In the genomic region with DNA sequence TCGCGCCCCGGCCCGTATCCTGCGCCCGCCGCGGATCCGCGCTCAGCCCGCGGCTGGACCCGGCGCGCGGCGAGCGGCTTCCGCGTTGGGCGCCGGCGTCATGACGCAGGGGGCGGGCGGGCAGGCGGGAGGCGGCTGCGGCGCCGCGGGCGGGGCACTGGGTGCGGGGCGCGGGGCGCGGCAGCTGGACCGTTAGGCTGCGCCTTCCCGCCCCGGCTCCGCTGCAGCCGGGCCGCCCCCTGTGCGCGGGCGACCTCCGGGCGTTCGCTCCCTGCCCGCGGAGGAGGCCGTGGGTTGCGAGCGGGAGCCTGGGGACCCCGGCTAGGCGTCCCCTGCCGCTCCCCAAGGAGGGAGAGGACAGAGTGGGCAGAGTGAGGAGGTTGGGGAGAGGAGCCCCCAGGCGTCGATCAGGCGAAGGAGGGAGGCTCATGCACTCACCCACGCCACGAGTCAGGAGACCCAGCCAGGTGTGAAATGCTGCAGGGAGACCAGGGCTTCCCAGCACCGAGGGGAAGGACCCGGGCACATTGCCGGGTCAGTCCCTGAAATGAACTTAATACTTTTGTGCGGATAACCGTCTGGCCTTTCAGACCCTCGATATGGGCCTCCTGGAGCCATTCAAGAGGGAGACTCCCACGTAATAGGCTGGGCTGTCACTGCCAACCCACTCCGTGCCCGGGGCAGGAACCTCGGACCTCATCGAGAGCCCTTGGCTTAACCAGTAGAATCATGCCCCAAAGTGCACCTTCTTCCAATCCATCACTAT, we compare ENCODE assay signal across 8 cellular contexts. TPM values are rescaled to one million over a fixed set of nuclear protein-coding genes. Genes with fewer than 3 reads are reported as not detected.
DNase-seq lines count a peak whose midpoint lies in the region; TF ChIP-seq lines count a peak whose summit lies in the region.

A gene (minus strand): TSS at position 55 of the 766 bp plus-strand sequence. CDS start 252 bp downstream, outside the sequence.

- H3K4me1 ChIP-seq in Loucy (ENCODE audit: insufficient read depth, low read length, poor library complexity, severe bottlenecking) (peaks cover 37% of the 10 kb centered on the region), breast epithelium (peaks cover 0 to 4% of the 10 kb centered on the region in 2 donors), skeletal muscle tissue (ENCODE audit: control insufficient read depth in 3 of 3, insufficient read depth in 3 of 3, low read length in 3 of 3) (peaks cover 9 to 14% (median 10%) of the 10 kb centered on the region in 3 donors)

- H3K27me3 ChIP-seq in Loucy (ENCODE audit: insufficient read depth, low read length, poor library complexity, severe bottlenecking): no peaks in the 10 kb centered on the region
- no peaks in the 10 kb centered on the region for H3K27me3 ChIP-seq in breast epithelium
- no peaks in the 10 kb centered on the region for H3K27me3 ChIP-seq in skeletal muscle tissue (ENCODE audit: control insufficient read depth in 3 of 3, insufficient read depth in 3 of 3, low read length in 3 of 3)

- TF ChIP-seq CTCF in GM12864 (IDR thresholded peaks at IDR 0.05; ENCODE audit: low read depth, low read length, missing control alignments): no peak
- no peak for TF ChIP-seq CTCF in Loucy (conservative IDR thresholded peaks at IDR 0.05; ENCODE audit: low read length)
- TF ChIP-seq CTCF in VCaP (conservative IDR thresholded peaks at IDR 0.05): no peak
- no peak for TF ChIP-seq CTCF in breast epithelium (IDR thresholded peaks at IDR 0.05)

- peaks cover 44% of the 10 kb centered on the region for H3K79me2 ChIP-seq in Loucy (ENCODE audit: insufficient read depth, low read length)

- H3K4me3 ChIP-seq in GM12864 (ENCODE audit: low read depth, low read length) (peak within 1 kb of the TSS; percentile 98), Loucy (ENCODE audit: low read length, poor library complexity, severe bottlenecking) (peak within 1 kb of the TSS; percentile 81), breast epithelium (peak within 1 kb of the TSS; percentile 75 to 97 (median 93)), skeletal muscle tissue (ENCODE audit: low read length in 3 of 3) (peak within 1 kb of the TSS; percentile 85 to 92 (median 89))

- intact Hi-C loops in breast epithelium (cut with DNase I; ENCODE audit: low total_unique reads): no loop called here

- H3K9me3 ChIP-seq in Loucy (ENCODE audit: insufficient read depth, low read depth, low read length) (no peaks in the 10 kb centered on the region), breast epithelium (no peaks in the 10 kb centered on the region), skeletal muscle tissue (ENCODE audit: control insufficient read depth in 3 of 3, low read length in 3 of 3) (no peaks in the 10 kb centered on the region)

- H4K20me1 ChIP-seq in Loucy (ENCODE audit: insufficient read depth, low read length, poor library complexity, severe bottlenecking): peaks cover 42% of the 10 kb centered on the region

- no peak for TF ChIP-seq POLR2A in breast epithelium (IDR thresholded peaks at IDR 0.05)

- DNase-seq in GM12864 (ENCODE audit: low read depth): no peak
- DNase-seq in H4 (ENCODE audit: low spot score): peak; percentile 20
- peak; percentile 37 to 59 for DNase-seq in breast epithelium (ENCODE audit: low spot score in 2 of 2)
- DNase-seq in iPS-NIHi11 (ENCODE audit: low spot score): peak; percentile 90
- DNase-seq in DMS79 (lab: John Stamatoyannopoulos, UW): no peak

- peak within 1 kb of the TSS; percentile 93 for H2AFZ ChIP-seq in Loucy (ENCODE audit: low read length)

- H3K9me2 ChIP-seq in Loucy (replicated peaks; ENCODE audit: low read depth, low read length): no peaks in the 10 kb centered on the region

- H3K9ac ChIP-seq in Loucy (ENCODE audit: low read depth, low read length, poor library complexity, severe bottlenecking): peak within 1 kb of the TSS; percentile 85
- peak within 1 kb of the TSS; percentile 68 to 81 (median 79) for H3K9ac ChIP-seq in skeletal muscle tissue (ENCODE audit: low read depth in 1 of 3, low read length in 3 of 3)

- peak within 1 kb of the TSS; percentile 85 for H3K4me2 ChIP-seq in Loucy (ENCODE audit: low read depth, low read length, poor library complexity, severe bottlenecking)

- H3K27ac ChIP-seq in VCaP (peak within 1 kb of the TSS; percentile 47; the same call in 1 of the 2 replicates), breast epithelium (peak within 1 kb of the TSS; percentile 74 to 92), skeletal muscle tissue (ENCODE audit: low read depth, low read length) (peak within 1 kb of the TSS; percentile 53)

- H3K36me3 ChIP-seq in Loucy (ENCODE audit: insufficient read depth, low read length) (no peaks in the 10 kb centered on the region), breast epithelium (no peaks in the 10 kb centered on the region), skeletal muscle tissue (ENCODE audit: control insufficient read depth in 3 of 3, insufficient read depth in 3 of 3, low read length in 3 of 3) (no peaks in the 10 kb centered on the region)

- no peaks in the 10 kb centered on the region for H3F3A ChIP-seq in Loucy (ENCODE audit: low read depth)

RNA-seq across cellular contexts. Expression of the gene that starts here (rescaled TPM):
- 10.8 and 28.5 TPM in 2 replicates for total RNA-seq in H4 (2014; rRNA removed; shearing (Covaris generic))
- total RNA-seq in breast epithelium (10 to 100 TPM; 15.1 to 36.6 (median 33.1) TPM), skeletal muscle tissue (24.0 TPM)

Comparison
In these comparisons a context has a peak if more than half of its experiments do, and no peak if none do; other contexts are left out.
1. DNase-seq: peak in H4 (single experiment), breast epithelium (2 of 2) and iPS-NIHi11 (single experiment); none in GM12864 (single experiment) and DMS79 (single experiment).
2. Peak in every context shown above with its lines, with median percentiles within 50 percentile points of each other: H3K4me3 ChIP-seq and H3K27ac ChIP-seq.